In genomic region chr7:65872776-65873581, GRCh38 we compare ENCODE assay signal across 8 cellular contexts. TPM values are rescaled to one million over a fixed set of nuclear protein-coding genes. Genes with fewer than 3 reads are reported as not detected.
DNase-seq lines count a peak whose midpoint lies in the region; ATAC-seq and TF ChIP-seq lines count a peak whose summit lies in the region.

Gene VKORC1L1, plus strand, starts transcription at chr7:65873074. Its CDS starts 298 bp downstream, at chr7:65873372.

- H3K79me2 ChIP-seq in OCI-LY7 (ENCODE audit: insufficient read depth, low read depth, low read length): peaks cover 34% of the 10 kb centered on the region

- H3K4me2 ChIP-seq in OCI-LY7 (ENCODE audit: low read length): peak within 1 kb of the TSS; percentile 91

- H3K9me2 ChIP-seq in OCI-LY7 (ENCODE audit: insufficient read depth, low read length): no peaks in the 10 kb centered on the region

- peaks cover 13% of the 10 kb centered on the region; the same call in 1 of the 2 replicates for H4K20me1 ChIP-seq in OCI-LY7 (ENCODE audit: insufficient read depth, low read length)

- BruUV-seq in OCI-LY7 (replicated peaks; lab: Mats Ljungman, UMichigan): no TSS peak

- intact Hi-C loops in OCI-LY7 (cut with micrococcal nuclease; ENCODE audit: unreplicated experiment): loop anchor here (2.0 kb wide), 2 partner anchors 64 to 122 kb away; no protein-coding TSS in a partner anchor

- TF ChIP-seq CTCF in OCI-LY7 (conservative IDR thresholded peaks at IDR 0.05; ENCODE audit: low read length): no peak
- TF ChIP-seq CTCF in epithelial cell of esophagus (IDR thresholded peaks at IDR 0.05; ENCODE audit: insufficient read depth, low read depth, low read length, missing control alignments): no peak

- H2AFZ ChIP-seq in OCI-LY7 (ENCODE audit: low read length): peak within 1 kb of the TSS; percentile 47; the same call in 1 of the 2 replicates

- POLR2A ChIA-PET in OCI-LY7 (lab: Charles Lee): interaction anchor here (0.8 kb wide), 1 partner anchor 128 kb away, joined by 3 read pairs; no protein-coding TSS in a partner anchor

- peak; percentile 80 for ATAC-seq in GM21528 (IDR thresholded peaks at IDR 0.05; ENCODE audit: low FRiP score, unreplicated experiment)

- H3K4me1 ChIP-seq in OCI-LY7 (ENCODE audit: insufficient read depth, low read length, poor library complexity, severe bottlenecking) (peaks cover 10% of the 10 kb centered on the region), mononuclear cell (ENCODE audit: insufficient read depth, low read length) (peaks cover 21% of the 10 kb centered on the region)

- peak within 1 kb of the TSS; percentile 66 for H3K27ac ChIP-seq in OCI-LY7 (ENCODE audit: low read depth, low read length, poor library complexity, severe bottlenecking)

- CTCF ChIA-PET in OCI-LY7 (lab: Charles Lee; ENCODE audit: unreplicated experiment): no interaction called here

- H3K36me3 ChIP-seq in OCI-LY7 (ENCODE audit: insufficient read depth, low read length): peaks cover 17% of the 10 kb centered on the region

- H3K4me3 ChIP-seq in OCI-LY7 (ENCODE audit: low read depth, low read length, poor library complexity, severe bottlenecking) (peak within 1 kb of the TSS; percentile 98), epithelial cell of esophagus (ENCODE audit: low read length) (peak within 1 kb of the TSS; percentile 61), mononuclear cell (ENCODE audit: low read length) (peak within 1 kb of the TSS; percentile 55)

- no peaks in the 10 kb centered on the region for H3K9me3 ChIP-seq in OCI-LY7 (ENCODE audit: low read length)
- H3K9me3 ChIP-seq in mononuclear cell (ENCODE audit: low read depth, low read length): no peaks in the 10 kb centered on the region

- peak; percentile 99 for DNase-seq in DMS 273 (lab: John Stamatoyannopoulos, UW; ENCODE audit: unreplicated experiment)
- peak; percentile 79 for DNase-seq in HuH-7.5 (ENCODE audit: low spot score)
- DNase-seq in OCI-LY7 (ENCODE audit: low spot score): peak; percentile 95
- peak; percentile 95 for DNase-seq in activated T-cell treated with anti-CD3 and anti-CD28 coated beads for 24 hours (ENCODE audit: low read depth)
- peak; percentile 94 for DNase-seq in epithelial cell of esophagus (ENCODE audit: low read depth)
- DNase-seq in stimulated activated CD8-positive, alpha-beta memory T cell treated with anti-CD3 and anti-CD28 coated beads, Interleukin-2, amount 100 ng/mL, for 1 hour (ENCODE audit: low read depth in 2 of 2): peak; percentile 91 to 93

- no peaks in the 10 kb centered on the region for H3K27me3 ChIP-seq in mononuclear cell (ENCODE audit: insufficient read depth, low read length)

RNA-seq across cellular contexts. Expression of gene VKORC1L1, which starts in this region (rescaled TPM):
- 12.1 and 17.4 TPM in 2 replicates for total RNA-seq in OCI-LY7 (2014; rRNA removed; shearing (Covaris generic))
- 31.9 and 32.5 TPM in 2 replicates for total RNA-seq in OCI-LY7 (2022)
- 1.8 TPM for total RNA-seq in mononuclear cell

Comparison
In these comparisons a context has a peak if more than half of its experiments do, and no peak if none do; other contexts are left out.
1. Peak in every context shown above with its lines: DNase-seq, ATAC-seq, H3K4me3 ChIP-seq and H3K27ac ChIP-seq.